Comparison of ENCODE assay signal across 1 cellular context in the genomic region with DNA sequence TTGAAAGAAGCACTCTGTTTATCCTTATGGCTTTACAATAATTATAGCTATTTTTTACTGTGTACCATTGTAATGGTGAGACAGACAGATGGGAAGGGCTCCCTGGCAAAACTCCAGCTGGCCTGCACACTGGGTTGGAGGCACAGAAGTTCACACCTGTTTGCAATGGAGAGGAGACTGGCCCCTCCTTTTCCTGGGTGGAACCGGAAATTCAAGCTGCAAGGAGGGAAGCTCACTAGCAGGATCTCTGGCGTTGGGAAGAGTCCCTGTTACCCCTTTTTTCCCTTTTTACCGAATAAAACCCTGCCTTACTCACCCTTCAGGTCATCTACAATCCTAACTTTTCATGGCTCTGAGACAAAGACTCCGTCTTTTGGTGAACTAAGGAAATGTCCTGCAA.
TF ChIP-seq lines count a peak whose summit lies in the region.

No MANE protein-coding gene starts in this region.

TF ChIP-seq in K562, 482 proteins besides CTCF, POLR2A, EP300 and RAD21 (continued from another document):
- TF ChIP-seq, protein P1, sequence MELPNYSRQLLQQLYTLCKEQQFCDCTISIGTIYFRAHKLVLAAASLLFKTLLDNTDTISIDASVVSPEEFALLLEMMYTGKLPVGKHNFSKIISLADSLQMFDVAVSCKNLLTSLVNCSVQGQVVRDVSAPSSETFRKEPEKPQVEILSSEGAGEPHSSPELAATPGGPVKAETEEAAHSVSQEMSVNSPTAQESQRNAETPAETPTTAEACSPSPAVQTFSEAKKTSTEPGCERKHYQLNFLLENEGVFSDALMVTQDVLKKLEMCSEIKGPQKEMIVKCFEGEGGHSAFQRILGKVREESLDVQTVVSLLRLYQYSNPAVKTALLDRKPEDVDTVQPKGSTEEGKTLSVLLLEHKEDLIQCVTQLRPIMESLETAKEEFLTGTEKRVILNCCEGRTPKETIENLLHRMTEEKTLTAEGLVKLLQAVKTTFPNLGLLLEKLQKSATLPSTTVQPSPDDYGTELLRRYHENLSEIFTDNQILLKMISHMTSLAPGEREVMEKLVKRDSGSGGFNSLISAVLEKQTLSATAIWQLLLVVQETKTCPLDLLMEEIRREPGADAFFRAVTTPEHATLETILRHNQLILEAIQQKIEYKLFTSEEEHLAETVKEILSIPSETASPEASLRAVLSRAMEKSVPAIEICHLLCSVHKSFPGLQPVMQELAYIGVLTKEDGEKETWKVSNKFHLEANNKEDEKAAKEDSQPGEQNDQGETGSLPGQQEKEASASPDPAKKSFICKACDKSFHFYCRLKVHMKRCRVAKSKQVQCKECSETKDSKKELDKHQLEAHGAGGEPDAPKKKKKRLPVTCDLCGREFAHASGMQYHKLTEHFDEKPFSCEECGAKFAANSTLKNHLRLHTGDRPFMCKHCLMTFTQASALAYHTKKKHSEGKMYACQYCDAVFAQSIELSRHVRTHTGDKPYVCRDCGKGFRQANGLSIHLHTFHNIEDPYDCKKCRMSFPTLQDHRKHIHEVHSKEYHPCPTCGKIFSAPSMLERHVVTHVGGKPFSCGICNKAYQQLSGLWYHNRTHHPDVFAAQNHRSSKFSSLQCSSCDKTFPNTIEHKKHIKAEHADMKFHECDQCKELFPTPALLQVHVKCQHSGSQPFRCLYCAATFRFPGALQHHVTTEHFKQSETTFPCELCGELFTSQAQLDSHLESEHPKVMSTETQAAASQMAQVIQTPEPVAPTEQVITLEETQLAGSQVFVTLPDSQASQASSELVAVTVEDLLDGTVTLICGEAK (IDR thresholded peaks at IDR 0.05) = peak; percentile 71
- TF ChIP-seq, protein P1 (CRISPR knock-in tag; IDR thresholded peaks at IDR 0.05) = no peak
- TF ChIP-seq RFX5 (IDR thresholded peaks at IDR 0.05; ENCODE audit: low read depth, low read length) = no peak
- TF ChIP-seq, protein P2, sequence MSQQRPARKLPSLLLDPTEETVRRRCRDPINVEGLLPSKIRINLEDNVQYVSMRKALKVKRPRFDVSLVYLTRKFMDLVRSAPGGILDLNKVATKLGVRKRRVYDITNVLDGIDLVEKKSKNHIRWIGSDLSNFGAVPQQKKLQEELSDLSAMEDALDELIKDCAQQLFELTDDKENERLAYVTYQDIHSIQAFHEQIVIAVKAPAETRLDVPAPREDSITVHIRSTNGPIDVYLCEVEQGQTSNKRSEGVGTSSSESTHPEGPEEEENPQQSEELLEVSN (IDR thresholded peaks at IDR 0.05; ENCODE audit: borderline replicate concordance in 1 of 2, extremely low read depth in 1 of 2, insufficient read depth in 1 of 2, insufficient read length in 1 of 2, low read depth in 1 of 2, low read length in 1 of 2, poor library complexity in 1 of 2, severe bottlenecking in 1 of 2) = peak in 1 of 2 experiments; percentile 66
- TF ChIP-seq, protein P3, sequence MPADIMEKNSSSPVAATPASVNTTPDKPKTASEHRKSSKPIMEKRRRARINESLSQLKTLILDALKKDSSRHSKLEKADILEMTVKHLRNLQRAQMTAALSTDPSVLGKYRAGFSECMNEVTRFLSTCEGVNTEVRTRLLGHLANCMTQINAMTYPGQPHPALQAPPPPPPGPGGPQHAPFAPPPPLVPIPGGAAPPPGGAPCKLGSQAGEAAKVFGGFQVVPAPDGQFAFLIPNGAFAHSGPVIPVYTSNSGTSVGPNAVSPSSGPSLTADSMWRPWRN (IDR thresholded peaks at IDR 0.05; ENCODE audit: low read depth) = no peak
- no peak for TF ChIP-seq ZNF12 (CRISPR knock-in tag; IDR thresholded peaks at IDR 0.05)
- no peak for TF ChIP-seq DDX20 (tag; IDR thresholded peaks at IDR 0.05; ENCODE audit: low read depth)
- peak; percentile 52; the same call in 1 of the 2 replicates for TF ChIP-seq L3MBTL2 (IDR thresholded peaks at IDR 0.05)
- no peak for TF ChIP-seq SETDB1 (IDR thresholded peaks at IDR 0.05; ENCODE audit: low read length)
- no peak for TF ChIP-seq ESRRA (IDR thresholded peaks at IDR 0.05; ENCODE audit: borderline replicate concordance, low read depth)
- TF ChIP-seq, protein P4, sequence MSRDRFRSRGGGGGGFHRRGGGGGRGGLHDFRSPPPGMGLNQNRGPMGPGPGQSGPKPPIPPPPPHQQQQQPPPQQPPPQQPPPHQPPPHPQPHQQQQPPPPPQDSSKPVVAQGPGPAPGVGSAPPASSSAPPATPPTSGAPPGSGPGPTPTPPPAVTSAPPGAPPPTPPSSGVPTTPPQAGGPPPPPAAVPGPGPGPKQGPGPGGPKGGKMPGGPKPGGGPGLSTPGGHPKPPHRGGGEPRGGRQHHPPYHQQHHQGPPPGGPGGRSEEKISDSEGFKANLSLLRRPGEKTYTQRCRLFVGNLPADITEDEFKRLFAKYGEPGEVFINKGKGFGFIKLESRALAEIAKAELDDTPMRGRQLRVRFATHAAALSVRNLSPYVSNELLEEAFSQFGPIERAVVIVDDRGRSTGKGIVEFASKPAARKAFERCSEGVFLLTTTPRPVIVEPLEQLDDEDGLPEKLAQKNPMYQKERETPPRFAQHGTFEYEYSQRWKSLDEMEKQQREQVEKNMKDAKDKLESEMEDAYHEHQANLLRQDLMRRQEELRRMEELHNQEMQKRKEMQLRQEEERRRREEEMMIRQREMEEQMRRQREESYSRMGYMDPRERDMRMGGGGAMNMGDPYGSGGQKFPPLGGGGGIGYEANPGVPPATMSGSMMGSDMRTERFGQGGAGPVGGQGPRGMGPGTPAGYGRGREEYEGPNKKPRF (IDR thresholded peaks at IDR 0.05; ENCODE audit: low read depth, low read length) = no peak
- no peak for TF ChIP-seq DACH1 (IDR thresholded peaks at IDR 0.05; ENCODE audit: partially characterized antibody)
- no peak for TF ChIP-seq PHF20 (IDR thresholded peaks at IDR 0.05; ENCODE audit: partially characterized antibody)
- no peak for TF ChIP-seq TCF7 (IDR thresholded peaks at IDR 0.05; ENCODE audit: borderline replicate concordance)
- TF ChIP-seq CBFA2T2 (conservative IDR thresholded peaks at IDR 0.05) = 0 out of 2 replicates have a peak, but pooled peaks have one; percentile 4
- no peak for TF ChIP-seq NR2C1 (IDR thresholded peaks at IDR 0.05)
- TF ChIP-seq NR2C1 (tag; IDR thresholded peaks at IDR 0.05) = no peak
- no peak for TF ChIP-seq RFX1 (IDR thresholded peaks at IDR 0.05)
- no peak for TF ChIP-seq RNF2 (IDR thresholded peaks at IDR 0.05)
- TF ChIP-seq, protein P5, sequence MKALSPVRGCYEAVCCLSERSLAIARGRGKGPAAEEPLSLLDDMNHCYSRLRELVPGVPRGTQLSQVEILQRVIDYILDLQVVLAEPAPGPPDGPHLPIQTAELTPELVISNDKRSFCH (CRISPR knock-in tag; IDR thresholded peaks at IDR 0.05) = no peak
- TF ChIP-seq, protein P5 (tag; IDR thresholded peaks at IDR 0.05) = no peak
- no peak for TF ChIP-seq FOSL1 (tag; conservative IDR thresholded peaks at IDR 0.05)
- TF ChIP-seq, protein P6, sequence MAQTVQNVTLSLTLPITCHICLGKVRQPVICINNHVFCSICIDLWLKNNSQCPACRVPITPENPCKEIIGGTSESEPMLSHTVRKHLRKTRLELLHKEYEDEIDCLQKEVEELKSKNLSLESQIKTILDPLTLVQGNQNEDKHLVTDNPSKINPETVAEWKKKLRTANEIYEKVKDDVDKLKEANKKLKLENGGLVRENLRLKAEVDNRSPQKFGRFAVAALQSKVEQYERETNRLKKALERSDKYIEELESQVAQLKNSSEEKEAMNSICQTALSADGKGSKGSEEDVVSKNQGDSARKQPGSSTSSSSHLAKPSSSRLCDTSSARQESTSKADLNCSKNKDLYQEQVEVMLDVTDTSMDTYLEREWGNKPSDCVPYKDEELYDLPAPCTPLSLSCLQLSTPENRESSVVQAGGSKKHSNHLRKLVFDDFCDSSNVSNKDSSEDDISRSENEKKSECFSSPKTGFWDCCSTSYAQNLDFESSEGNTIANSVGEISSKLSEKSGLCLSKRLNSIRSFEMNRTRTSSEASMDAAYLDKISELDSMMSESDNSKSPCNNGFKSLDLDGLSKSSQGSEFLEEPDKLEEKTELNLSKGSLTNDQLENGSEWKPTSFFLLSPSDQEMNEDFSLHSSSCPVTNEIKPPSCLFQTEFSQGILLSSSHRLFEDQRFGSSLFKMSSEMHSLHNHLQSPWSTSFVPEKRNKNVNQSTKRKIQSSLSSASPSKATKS (CRISPR knock-in tag; IDR thresholded peaks at IDR 0.05) = no peak
- TF ChIP-seq NFIC (IDR thresholded peaks at IDR 0.05) = 0 out of 2 replicates have a peak, but pooled peaks have one; percentile 40
